Comparison of ENCODE assay signal across 21 cellular contexts in genomic region chr1:227306689-227307088, GRCh38.
"Had no signal": no experiment of that assay in that cellular context is flagged by ENCODE, and none has a peak within 500 bp of the region (broad histone marks: within the 10 kb centered on the region; RNA-seq: fewer than 3 reads in every experiment).

No MANE protein-coding gene starts in this region.

- DNase-seq: effector memory CD8-positive, alpha-beta T cell; esophagus squamous epithelium; foreskin keratinocyte; heart left ventricle; hypothalamus; islet precursor cell; left ventricle myocardium inferior; lower lobe of right lung; natural killer cell; nucleus accumbens; ovary; stimulated activated CD4-positive, alpha-beta T cell treated with anti-CD3 and anti-CD28 coated beads, Interleukin-2, amount 100 ng/mL, for 24 hours; stimulated activated CD4-positive, alpha-beta T cell treated with anti-CD3 and anti-CD28 coated beads, Interleukin-4, amount 100 ng/mL, for 4 hours; stimulated activated naive B cell treated with anti-CD40 and anti-IgM and Interleukin-4, amounts not matched to agents 10 μg/mL and 1 μg/mL and 100 μg/mL, for 72 hours; stimulated activated naive CD8-positive, alpha-beta T cell treated with anti-CD3 and anti-CD28 coated beads, Interleukin-15, amount 100 ng/mL, for 72 hours; testis; upper lobe of right lung had no signal

- FAIRE-seq: colon had no signal

- H3K9me3 ChIP-seq: esophagus squamous epithelium, heart left ventricle, left ventricle myocardium inferior, lower lobe of right lung, ovary, testis, tibial nerve, upper lobe of right lung, vagina had no signal

- H3K36me3 ChIP-seq: esophagus squamous epithelium, heart left ventricle, left ventricle myocardium inferior, lower lobe of right lung, ovary, tibial nerve, upper lobe of right lung, vagina had no signal

- H3K27ac ChIP-seq: esophagus squamous epithelium, foreskin keratinocyte, heart left ventricle, left ventricle myocardium inferior, lower lobe of right lung, ovary, skin epidermis, testis, tibial nerve, upper lobe of right lung, vagina had no signal

- H3K27me3 ChIP-seq: esophagus squamous epithelium, foreskin keratinocyte, heart left ventricle, ovary, testis, tibial nerve, upper lobe of right lung, vagina had no signal

- H3K4me1 ChIP-seq: testis, upper lobe of right lung had no signal

- H3K4me3 ChIP-seq: esophagus squamous epithelium, heart left ventricle, left ventricle myocardium inferior, lower lobe of right lung, ovary, skin epidermis, testis, tibial nerve, upper lobe of right lung, vagina had no signal
